ENCODE assay signal across 12 cellular contexts in genomic region chr13:95784161-95784880, GRCh38.
DNase-seq lines count a peak whose midpoint lies in the region; TF ChIP-seq lines count a peak whose summit lies in the region.
"Had no signal": no experiment of that assay in that cellular context is flagged by ENCODE, and none has a peak within 500 bp of the region (broad histone marks: within the 10 kb centered on the region; RNA-seq: fewer than 3 reads in every experiment).

No MANE protein-coding gene starts in this region.

- peak; percentile 55 for DNase-seq in AG04450 (ENCODE audit: low read depth, low spot score)
- DNase-seq in M059J (ENCODE audit: low read depth), result peak; percentile 76
- DNase-seq in endodermal cell, result no peak
- DNase-seq in mesothelial cell of epicardium (ENCODE audit: low spot score in 2 of 2, unreplicated experiment in 2 of 2), result no peak
- DNase-seq in RPMI8226, result no peak
- no peak for DNase-seq in superior temporal gyrus (ENCODE audit: extremely low spot score)
- DNase-seq in medulla oblongata (ENCODE audit: extremely low spot score), result no peak
- no peak for DNase-seq in OCI-M1 (lab: John Stamatoyannopoulos, UW)
- DNase-seq: activated B cell treated with CpG ODN at 0.5 μM for 24 hours; NCI-H187 treated with DMSO at 0.1 percent for 48 hours; stimulated activated CD4-positive, alpha-beta T cell treated with anti-CD3 and anti-CD28 coated beads, Interleukin-12 subunit alpha, Interleukin-12 subunit beta, amount 100 ng/mL, for 4 hours had no signal

- H3K4me1 ChIP-seq in endodermal cell (ENCODE audit: control insufficient read depth, insufficient read depth, low read length), result no peaks in the 10 kb centered on the region
- H3K4me1 ChIP-seq: BLaER1 had no signal

- TF ChIP-seq CTCF in AG04450 (IDR thresholded peaks at IDR 0.05; ENCODE audit: low read depth, low read length) (no peak), endodermal cell (conservative IDR thresholded peaks at IDR 0.05) (no peak), mesothelial cell of epicardium (IDR thresholded peaks at IDR 0.05; ENCODE audit: unreplicated experiment) (no peak)

- CTCF ChIA-PET in AG04450 (lab: Charles Lee), result interaction anchor here (0.7 to 1.8 kb wide), 2 partner anchors 49 to 160 kb away, joined by 3 to 7 read pairs; no protein-coding TSS in a partner anchor

- H3K9me3 Mint-ChIP-seq in endodermal cell (peaks cover 11% of the 10 kb centered on the region), mesothelial cell of epicardium (peaks cover 11% of the 10 kb centered on the region)

- peaks cover 26% of the 10 kb centered on the region for H3K36me3 Mint-ChIP-seq in endodermal cell (ENCODE audit: low read depth)
- H3K36me3 Mint-ChIP-seq in mesothelial cell of epicardium, result peaks cover 19% of the 10 kb centered on the region

- H3K4me1 Mint-ChIP-seq in endodermal cell (no peaks in the 10 kb centered on the region), mesothelial cell of epicardium (no peaks in the 10 kb centered on the region)
- H3K4me1 Mint-ChIP-seq: activated B cell treated with CpG ODN at 0.5 μM for 24 hours had no signal

- peak overlapping the region; percentile 12 for H3K27ac Mint-ChIP-seq in endodermal cell
- H3K27ac Mint-ChIP-seq in mesothelial cell of epicardium, result peak overlapping the region; percentile 79
- H3K27ac Mint-ChIP-seq: activated B cell treated with CpG ODN at 0.5 μM for 24 hours had no signal

- H3K27me3 ChIP-seq in AG04450 (ENCODE audit: control insufficient read depth, insufficient read depth, low read length) (no peaks in the 10 kb centered on the region), endodermal cell (ENCODE audit: control insufficient read depth, insufficient read depth, low read length, poor library complexity, severe bottlenecking) (no peaks in the 10 kb centered on the region)
- H3K27me3 ChIP-seq: BLaER1 had no signal

- POLR2A ChIA-PET in AG04450 (lab: Yijun Ruan, JAX), result no interaction called here

- no peak overlapping the region for H3K4me3 Mint-ChIP-seq in endodermal cell
- no peak overlapping the region for H3K4me3 Mint-ChIP-seq in mesothelial cell of epicardium
- H3K4me3 Mint-ChIP-seq: activated B cell treated with CpG ODN at 0.5 μM for 24 hours had no signal

- WGBS in endodermal cell (ENCODE audit: insufficient coverage in 1 of 2, insufficient read length in 1 of 2), 2 experiments, result 90 to 92% methylated on average over 2 to 6 of the region's 6 CpGs

- H3K27ac ChIP-seq in AG04450 (ENCODE audit: low read depth, low read length), result peak overlapping the region; percentile 66
- no peak overlapping the region for H3K27ac ChIP-seq in endodermal cell (ENCODE audit: low read depth, low read length)
- H3K27ac ChIP-seq: BLaER1 had no signal

- H3K9ac ChIP-seq in endodermal cell (ENCODE audit: extremely low read depth, low read length, poor library complexity, severe bottlenecking), result no peak overlapping the region
- H3K9ac ChIP-seq: BLaER1 had no signal

- H3K9me3 ChIP-seq in AG04450 (ENCODE audit: control insufficient read depth, insufficient read depth, low read length), result no peaks in the 10 kb centered on the region
- peaks cover 13% of the 10 kb centered on the region for H3K9me3 ChIP-seq in endodermal cell (ENCODE audit: control insufficient read depth, low read length)

- H3K36me3 ChIP-seq in endodermal cell (ENCODE audit: control insufficient read depth, insufficient read depth, low read length), result peaks cover 32% of the 10 kb centered on the region

- H3K4me3 ChIP-seq in AG04450 (ENCODE audit: low read depth, low read length) (no peak overlapping the region), endodermal cell (ENCODE audit: low read length) (no peak overlapping the region)
- H3K4me3 ChIP-seq: BLaER1 had no signal

- H3K27me3 Mint-ChIP-seq in endodermal cell (ENCODE audit: insufficient read depth) (no peaks in the 10 kb centered on the region), mesothelial cell of epicardium (ENCODE audit: low read depth) (no peaks in the 10 kb centered on the region)
- H3K27me3 Mint-ChIP-seq: activated B cell treated with CpG ODN at 0.5 μM for 24 hours had no signal

Comparison
In these comparisons a context has a peak if more than half of its experiments do, and no peak if none do; other contexts are left out.
1. DNase-seq: peak in AG04450 (single experiment) and M059J (single experiment); none in endodermal cell (single experiment), mesothelial cell of epicardium (0 of 2), RPMI8226 (single experiment), superior temporal gyrus (single experiment), medulla oblongata (single experiment) and OCI-M1 (single experiment).